In genomic region chr20:50224553-50225255, GRCh38 we compare ENCODE assay signal across 9 cellular contexts. TPM values are rescaled to one million over a fixed set of nuclear protein-coding genes. Genes with fewer than 3 reads are reported as not detected.
DNase-seq lines count a peak whose midpoint lies in the region; ATAC-seq and TF ChIP-seq lines count a peak whose summit lies in the region.
"Had no signal": no experiment of that assay in that cellular context is flagged by ENCODE, and none has a peak within 500 bp of the region (broad histone marks: within the 10 kb centered on the region; RNA-seq: fewer than 3 reads in every experiment).

No MANE protein-coding gene starts in this region.

- DNase-seq in COLO829 (ENCODE audit: low spot score) = peak; percentile 66
- peak; percentile 89 to 94 for DNase-seq in SJSA1 (ENCODE audit: low read depth in 1 of 2, low spot score in 2 of 2)
- DNase-seq in prostate gland (ENCODE audit: low spot score) = no peak
- no peak for DNase-seq in GM20000 (ENCODE audit: low spot score)

- 3 to 14% methylated on average over 4 to 8 of the region's 10 CpGs for WGBS in gastroesophageal sphincter (ENCODE audit: low coverage in 1 of 2), 2 donors
- WGBS in prostate gland = 51% methylated on average over 10 of the region's 10 CpGs

- H3K27me3 ChIP-seq in SJSA1 (replicated peaks) (no peaks in the 10 kb centered on the region), gastroesophageal sphincter (no peaks in the 10 kb centered on the region), prostate gland (replicated peaks; ENCODE audit: insufficient read depth) (no peaks in the 10 kb centered on the region)

- peak in 2 of 4 experiments; percentile 26 to 46 for TF ChIP-seq CTCF in gastroesophageal sphincter (IDR thresholded peaks at IDR 0.05)
- no peak for TF ChIP-seq CTCF in prostate gland (IDR thresholded peaks at IDR 0.05)
- no peak for TF ChIP-seq CTCF in GM20000 (IDR thresholded peaks at IDR 0.05; ENCODE audit: extremely low read depth, missing control alignments)

- H3K27ac ChIP-seq in SJSA1 = peak overlapping the region; percentile 45
- H3K27ac ChIP-seq in gastroesophageal sphincter = peak overlapping the region; percentile 62 to 91 (median 85)
- peak overlapping the region; percentile 59 to 64 for H3K27ac ChIP-seq in prostate gland

- H3K36me3 ChIP-seq in SJSA1 (no peaks in the 10 kb centered on the region), gastroesophageal sphincter (no peaks in the 10 kb centered on the region), prostate gland (no peaks in the 10 kb centered on the region)

- H3K9me3 ChIP-seq in SJSA1 (replicated peaks) (no peaks in the 10 kb centered on the region), gastroesophageal sphincter (peaks cover 0 to 6% (median 0%) of the 10 kb centered on the region in 3 donors), prostate gland (no peaks in the 10 kb centered on the region)

- TF ChIP-seq EP300 in gastroesophageal sphincter (IDR thresholded peaks at IDR 0.05) = peak; percentile 4

- H3K4me3 ChIP-seq in SJSA1 (no peak overlapping the region), gastroesophageal sphincter (no peak overlapping the region), prostate gland (no peak overlapping the region)
- H3K4me3 ChIP-seq: GM12878 had no signal

- peak; percentile 90 for ATAC-seq in gastroesophageal sphincter
- ATAC-seq in GM21825 (IDR thresholded peaks at IDR 0.05; ENCODE audit: unreplicated experiment) = no peak
- no peak for ATAC-seq in HG02973 (IDR thresholded peaks at IDR 0.05; ENCODE audit: unreplicated experiment)
- no peak for ATAC-seq in GM18502 (IDR thresholded peaks at IDR 0.05; ENCODE audit: poor library complexity, unreplicated experiment)
- ATAC-seq: GM12878 had no signal

- intact Hi-C loops in prostate gland (cut with DNase I) = no loop called here

- peaks cover 47% of the 10 kb centered on the region for H3K4me1 ChIP-seq in SJSA1 (replicated peaks)
- peaks cover 0 to 45% (median 18%) of the 10 kb centered on the region in 3 donors for H3K4me1 ChIP-seq in gastroesophageal sphincter
- no peaks in the 10 kb centered on the region for H3K4me1 ChIP-seq in prostate gland (replicated peaks)

- TF ChIP-seq POLR2A in gastroesophageal sphincter (IDR thresholded peaks at IDR 0.05) (no peak), prostate gland (IDR thresholded peaks at IDR 0.05) (no peak)

RNA-seq across cellular contexts. Expression of gene CEBPB, which starts 34.1 kb away (rescaled TPM):
- total RNA-seq in SJSA1 (2014; rRNA removed; shearing (Covaris generic)) = 29.3 and 30.8 TPM in 2 replicates
- 100 to 1,000 TPM in 3 of 4 donors, 10 to 100 TPM in 1; 85.2 to 125 (median 108) TPM for total RNA-seq in gastroesophageal sphincter
- total RNA-seq in prostate gland = 10 to 100 TPM; 72.8 to 77.2 TPM

Comparison
In these comparisons a context has a peak if more than half of its experiments do, and no peak if none do; other contexts are left out.
1. DNase-seq: peak in COLO829 (single experiment) and SJSA1 (2 of 2); none in prostate gland (single experiment) and GM20000 (single experiment).
2. Peak in every context shown above with its lines, with median percentiles within 50 percentile points of each other: H3K27ac ChIP-seq.